In genomic region chr19:1236566-1236965, GRCh38 we compare ENCODE assay signal across 10 cellular contexts. TPM values are rescaled to one million over a fixed set of nuclear protein-coding genes. Genes with fewer than 3 reads are reported as not detected.
DNase-seq lines count a peak whose midpoint lies in the region; ATAC-seq and TF ChIP-seq lines count a peak whose summit lies in the region.
"Had no signal": no experiment of that assay in that cellular context is flagged by ENCODE, and none has a peak within 500 bp of the region (broad histone marks: within the 10 kb centered on the region; RNA-seq: fewer than 3 reads in every experiment).

No MANE protein-coding gene starts in this region.

- TF ChIP-seq POLR2A in esophagus muscularis mucosa (IDR thresholded peaks at IDR 0.05; ENCODE audit: low read depth): no peak

- H3K27ac ChIP-seq in PC-3 (ENCODE audit: low read length) (no peak overlapping the region), esophagus muscularis mucosa (replicated peaks in 1 of 4) (no peak overlapping the region)
- H3K27ac ChIP-seq: left lung had no signal

- H3K9ac ChIP-seq in PC-3 (ENCODE audit: low read length): no peak overlapping the region

- peak overlapping the region; percentile 81 for H3K4me3 ChIP-seq in PC-3 (ENCODE audit: low read length)
- H3K4me3 ChIP-seq in esophagus muscularis mucosa: peak overlapping the region; percentile 60 to 62 (median 61)

- H3K36me3 ChIP-seq in PC-3 (ENCODE audit: low read depth, low read length) (no peaks in the 10 kb centered on the region), esophagus muscularis mucosa (peaks cover 0 to 3% (median 0%) of the 10 kb centered on the region in 4 donors)
- H3K36me3 ChIP-seq: left lung had no signal

- peak; percentile 83 for DNase-seq in DMS 273 (lab: John Stamatoyannopoulos, UW; ENCODE audit: unreplicated experiment)
- no peak for DNase-seq in DMS 273 treated with DMSO at 0.1 percent for 48 hours (lab: John Stamatoyannopoulos, UW)
- DNase-seq in PC-3: no peak
- DNase-seq in esophagus muscularis mucosa (ENCODE audit: extremely low spot score): no peak
- DNase-seq in retina: peak; percentile 79
- DNase-seq in NCI-H510A (lab: John Stamatoyannopoulos, UW): no peak
- DNase-seq: activated gamma-delta T cell had no signal

- H3K4me1 ChIP-seq in PC-3 (ENCODE audit: insufficient read depth, low read length): peaks cover 16% of the 10 kb centered on the region
- H3K4me1 ChIP-seq in esophagus muscularis mucosa: peaks cover 48 to 75% (median 65%) of the 10 kb centered on the region in 4 donors

- POLR2A ChIA-PET in PC-3 (lab: Charles Lee; ENCODE audit: unreplicated experiment): no interaction called here

- H3K27me3 ChIP-seq in PC-3 (ENCODE audit: low read length): no peaks in the 10 kb centered on the region
- peaks cover 0 to 14% (median 2%) of the 10 kb centered on the region in 4 donors for H3K27me3 ChIP-seq in esophagus muscularis mucosa

- BruUV-seq in PC-3 (replicated peaks; lab: Mats Ljungman, UMichigan): no TSS peak

- peak overlapping the region; percentile 93 for H3K4me2 ChIP-seq in PC-3 (ENCODE audit: low read length)

- no peaks in the 10 kb centered on the region for H3K9me3 ChIP-seq in PC-3 (ENCODE audit: low read length)
- no peaks in the 10 kb centered on the region for H3K9me3 ChIP-seq in esophagus muscularis mucosa
- H3K9me3 ChIP-seq: left lung had no signal

- no peak for TF ChIP-seq EP300 in esophagus muscularis mucosa (IDR thresholded peaks at IDR 0.05)

- intact Hi-C loops in PC-3 (cut with micrococcal nuclease) (no loop called here), esophagus muscularis mucosa (cut with DNase I) (no loop called here)

- no peaks in the 10 kb centered on the region for H3F3A ChIP-seq in PC-3 (ENCODE audit: low read length, unreplicated experiment)

- CTCF ChIA-PET in PC-3 (lab: Charles Lee): no interaction called here

- H3K9me2 ChIP-seq in PC-3 (replicated peaks; ENCODE audit: low read length): no peaks in the 10 kb centered on the region

- no CpG with 5 or more reads among the region's 42 CpGs for WGBS in esophagus muscularis mucosa

- TF ChIP-seq CTCF in PC-3 (conservative IDR thresholded peaks at IDR 0.05; ENCODE audit: low read depth, low read length) (no peak), esophagus muscularis mucosa (IDR thresholded peaks at IDR 0.05) (no peak)

- ATAC-seq in PC-3 (no peak), GM21423 (IDR thresholded peaks at IDR 0.05; ENCODE audit: unreplicated experiment) (no peak), GM18868 (IDR thresholded peaks at IDR 0.05; ENCODE audit: unreplicated experiment) (no peak)
- ATAC-seq: left lung had no signal

- peaks cover 7% of the 10 kb centered on the region; the same call in 1 of the 2 replicates for H3K79me2 ChIP-seq in PC-3 (ENCODE audit: low read length)

- no peaks in the 10 kb centered on the region for H4K20me1 ChIP-seq in PC-3 (ENCODE audit: low read length)

- 0 out of 2 replicates have a peak overlapping the region, but pooled peaks have one; percentile 34 for H2AFZ ChIP-seq in PC-3 (ENCODE audit: low read length)

RNA-seq across cellular contexts. Expression of gene CBARP, which starts 1.2 kb away (rescaled TPM):
- total RNA-seq in PC-3 (2014; rRNA removed) (3.3 and 6.3 TPM in 2 replicates), esophagus muscularis mucosa (1 to 10 TPM in 1 of 4 donors, under 1 TPM in 2, not detected in 1; 0.58 to 1.0 (median 0.99) TPM)

RNA-seq across cellular contexts. Expression of gene ATP5F1D, which starts 5.0 kb away (rescaled TPM):
- total RNA-seq in PC-3 (2014; rRNA removed) (102 and 187 TPM in 2 replicates), esophagus muscularis mucosa (100 to 1,000 TPM in 2 of 4 donors, 10 to 100 TPM in 2; 77.5 to 140 (median 109) TPM)

RNA-seq across cellular contexts. Expression of gene MIDN, which starts 11.8 kb away (rescaled TPM):
- 17.3 and 41.8 TPM in 2 replicates for total RNA-seq in PC-3 (2014; rRNA removed)
- 10 to 100 TPM; 20.3 to 72.2 (median 31.8) TPM for total RNA-seq in esophagus muscularis mucosa

RNA-seq across cellular contexts. Expression of gene STK11, which starts 31.0 kb away (rescaled TPM):
- total RNA-seq in PC-3 (2014; rRNA removed): 82.4 and 93.0 TPM in 2 replicates
- 10 to 100 TPM; 52.2 to 95.7 (median 73.2) TPM for total RNA-seq in esophagus muscularis mucosa

RNA-seq across cellular contexts. Expression of gene CIRBP, which starts 32.6 kb away (rescaled TPM):
- total RNA-seq in PC-3 (2014; rRNA removed) (136 and 197 TPM in 2 replicates), esophagus muscularis mucosa (100 to 1,000 TPM; 236 to 601 (median 429) TPM)

Comparison
In these comparisons a context has a peak if more than half of its experiments do, and no peak if none do; other contexts are left out.
1. DNase-seq: peak in DMS 273 (single experiment) and retina (single experiment); none in DMS 273 treated with DMSO at 0.1 percent for 48 hours (single experiment), PC-3 (single experiment), esophagus muscularis mucosa (single experiment) and NCI-H510A (single experiment).